In the genomic region with DNA sequence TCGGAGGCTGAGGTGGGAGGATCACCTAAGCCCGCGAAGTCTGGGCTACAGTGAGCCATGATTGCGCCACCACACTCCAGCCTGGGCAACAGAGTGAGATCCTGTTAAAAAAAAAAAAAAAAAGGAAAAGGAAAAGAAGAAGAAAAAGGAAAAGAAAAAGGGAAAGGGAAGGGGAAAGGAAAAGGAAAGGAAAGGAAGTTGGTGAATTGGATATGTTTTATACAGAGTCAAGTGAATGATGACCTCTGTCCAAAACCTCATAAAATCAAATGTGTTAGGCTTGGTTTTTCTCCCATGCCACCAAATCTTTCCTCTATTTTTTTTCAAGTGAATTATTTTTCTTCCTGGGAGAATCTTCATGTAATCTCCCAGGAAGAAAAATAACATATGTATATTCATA, we compare ENCODE assay signal across 25 cellular contexts.
"Had no signal": no experiment of that assay in that cellular context is flagged by ENCODE, and none has a peak within 500 bp of the region (broad histone marks: within the 10 kb centered on the region; RNA-seq: fewer than 3 reads in every experiment).

No MANE protein-coding gene starts in this region.

- H3K9me3 ChIP-seq: esophagus muscularis mucosa, gastroesophageal sphincter, heart left ventricle, lower lobe of right lung, mucosa of descending colon had no signal

- FAIRE-seq: colon, endothelial cell of umbilical vein, frontal cortex, kidney had no signal

- H3K27ac Mint-ChIP-seq: immature natural killer cell had no signal

- DNase-seq: dermis blood vessel endothelial cell; dorsolateral prefrontal cortex; effector CD4-positive, alpha-beta T cell; effector memory CD4-positive, alpha-beta T cell; foreskin keratinocyte; heart left ventricle; hypothalamus; immature natural killer cell; islet precursor cell; kidney; kidney glomerular epithelial cell; left colon; left ventricle myocardium superior; lower lobe of right lung; mesenchymal stem cell; mucosa of descending colon had no signal

- H3K27me3 ChIP-seq: dorsolateral prefrontal cortex, esophagus muscularis mucosa, foreskin keratinocyte, gastroesophageal sphincter, heart left ventricle, hepatocyte had no signal

- H3K36me3 ChIP-seq: esophagus muscularis mucosa, gastroesophageal sphincter, heart left ventricle, lower lobe of right lung had no signal

- H3K4me3 ChIP-seq: coronary artery, dorsolateral prefrontal cortex, esophagus muscularis mucosa, gastroesophageal sphincter, heart left ventricle, hepatocyte, lower lobe of right lung, mucosa of descending colon had no signal

- H3K4me2 ChIP-seq: hepatocyte had no signal

- H3K4me1 ChIP-seq: foreskin keratinocyte, lower lobe of right lung had no signal

- H3K4me3 Mint-ChIP-seq: immature natural killer cell, mesothelial cell of epicardium had no signal

- H3K27ac ChIP-seq: coronary artery, dorsolateral prefrontal cortex, esophagus muscularis mucosa, foreskin keratinocyte, gastroesophageal sphincter, lower lobe of right lung had no signal

- ATAC-seq: foreskin keratinocyte, gastroesophageal sphincter, left colon, left lobe of liver, lower lobe of right lung, mucosa of descending colon had no signal

- H3K36me3 Mint-ChIP-seq: immature natural killer cell, mesothelial cell of epicardium had no signal

- H3K4me1 Mint-ChIP-seq: immature natural killer cell had no signal

- H3K79me2 ChIP-seq: hepatocyte had no signal
